8 cellular contexts compared by ENCODE assay signal in genomic region chr2:12169721-12170120, GRCh38.
DNase-seq lines count a peak whose midpoint lies in the region; ATAC-seq and TF ChIP-seq lines count a peak whose summit lies in the region.

No MANE protein-coding gene starts in this region.

- no peak overlapping the region for H3K4me3 ChIP-seq in mammary epithelial cell (replicated peaks in 1 of 3; ENCODE audit: insufficient read depth in 1 of 3, low read depth in 2 of 3, low read length in 3 of 3)
- no peak overlapping the region for H3K4me3 ChIP-seq in right lobe of liver
- H3K4me3 ChIP-seq in thymus (ENCODE audit: low read length), result no peak overlapping the region

- 56% methylated on average over 6 of the region's 6 CpGs for WGBS in mammary epithelial cell (ENCODE audit: low coverage, missing lambda C conversion rate)
- WGBS in right lobe of liver (ENCODE audit: insufficient coverage, low coverage, low lambda C conversion rate, missing lambda C conversion rate), result 30% methylated on average over 6 of the region's 6 CpGs
- WGBS in thymus, result 32% methylated on average over 6 of the region's 6 CpGs

- H3K36me3 ChIP-seq in mammary epithelial cell (ENCODE audit: insufficient read depth, low read length), result no peaks in the 10 kb centered on the region
- H3K36me3 ChIP-seq in right lobe of liver, result no peaks in the 10 kb centered on the region
- no peaks in the 10 kb centered on the region for H3K36me3 ChIP-seq in thymus (ENCODE audit: control insufficient read depth, insufficient read depth)

- H3K4me1 ChIP-seq in mammary epithelial cell (ENCODE audit: insufficient read depth, low read length), result peaks cover 6% of the 10 kb centered on the region
- H3K4me1 ChIP-seq in right lobe of liver, result no peaks in the 10 kb centered on the region
- peaks cover 4% of the 10 kb centered on the region for H3K4me1 ChIP-seq in thymus (ENCODE audit: control insufficient read depth, insufficient read depth, low read length)

- in situ Hi-C loops in mammary epithelial cell (cut with MboI; ENCODE audit: low sequenced_read_pairs in 2 of 2), result no loop called here

- dilution Hi-C loops in mammary epithelial cell (cut with HindIII; ENCODE audit: low sequenced_read_pairs), result no loop called here

- no peaks in the 10 kb centered on the region for H3K36me3 Mint-ChIP-seq in activated naive CD4-positive, alpha-beta T cell treated with anti-CD3 and anti-CD28 coated beads for 36 hours (ENCODE audit: low read depth)

- H3K79me2 ChIP-seq in mammary epithelial cell (ENCODE audit: insufficient read depth, low read length), result no peaks in the 10 kb centered on the region

- CTCF ChIA-PET in activated naive CD4-positive, alpha-beta T cell treated with anti-CD3 and anti-CD28 coated beads for 36 hours (lab: Charles Lee), result interaction anchor here (1.0 to 1.4 kb wide), 4 partner anchors 15 to 559 kb away, joined by 3 to 5 read pairs (median 3); partner anchors contain the start of gene TRIB2
- CTCF ChIA-PET in mammary epithelial cell (lab: Charles Lee; ENCODE audit: low non-redundant PET), result interaction anchor here (0.6 kb wide), 1 partner anchor 306 kb away, joined by 12 read pairs; no protein-coding TSS in a partner anchor

- H3K9me3 ChIP-seq in mammary epithelial cell (replicated peaks; ENCODE audit: insufficient read depth, low read length) (no peaks in the 10 kb centered on the region), right lobe of liver (no peaks in the 10 kb centered on the region), thymus (ENCODE audit: control insufficient read depth) (no peaks in the 10 kb centered on the region)

- H3K9ac ChIP-seq in mammary epithelial cell (ENCODE audit: insufficient read depth, low read length), result no peak overlapping the region

- peak; percentile 69 for DNase-seq in activated naive CD4-positive, alpha-beta T cell treated with anti-CD3 and anti-CD28 coated beads for 36 hours
- DNase-seq in activated naive CD4-positive, alpha-beta T cell (lab: John Stamatoyannopoulos, UW), result no peak
- DNase-seq in mammary epithelial cell (peak; percentile 12), right lobe of liver (peak in 1 of 3 donors; percentile 70), ureter (ENCODE audit: low spot score) (no peak), NCI-H1436 (lab: John Stamatoyannopoulos, UW) (no peak), RKO (ENCODE audit: low spot score) (no peak)

- no peak overlapping the region for H2AFZ ChIP-seq in mammary epithelial cell (ENCODE audit: low read depth, low read length)

- H3K27ac Mint-ChIP-seq in activated naive CD4-positive, alpha-beta T cell treated with anti-CD3 and anti-CD28 coated beads for 36 hours, result no peak overlapping the region

- H3K27me3 Mint-ChIP-seq in activated naive CD4-positive, alpha-beta T cell treated with anti-CD3 and anti-CD28 coated beads for 36 hours (ENCODE audit: low read depth), result no peaks in the 10 kb centered on the region

- H3K4me3 Mint-ChIP-seq in activated naive CD4-positive, alpha-beta T cell treated with anti-CD3 and anti-CD28 coated beads for 36 hours, result no peak overlapping the region

- TF ChIP-seq CTCF in mammary epithelial cell (conservative IDR thresholded peaks at IDR 0.05 in 1 of 2, IDR thresholded peaks at IDR 0.05 in 1 of 2; ENCODE audit: extremely low read depth in 1 of 2, insufficient read depth in 1 of 2, low read depth in 1 of 2, low read length in 2 of 2) (no peak), right lobe of liver (IDR thresholded peaks at IDR 0.05) (no peak)

- intact Hi-C loops in activated naive CD4-positive, alpha-beta T cell treated with anti-CD3 and anti-CD28 coated beads for 36 hours (cut with micrococcal nuclease), result loop anchor here (2.0 kb wide), 2 partner anchors 43 to 547 kb away; partner anchors contain the start of gene TRIB2
- intact Hi-C loops in mammary epithelial cell (cut with micrococcal nuclease) (loop anchor here (10.0 kb wide), 1 partner anchor 835 kb away; no protein-coding TSS in a partner anchor), right lobe of liver (cut with DNase I) (no loop called here)

- H3K9me3 Mint-ChIP-seq in activated naive CD4-positive, alpha-beta T cell treated with anti-CD3 and anti-CD28 coated beads for 36 hours, result no peaks in the 10 kb centered on the region

- H3K4me1 Mint-ChIP-seq in activated naive CD4-positive, alpha-beta T cell treated with anti-CD3 and anti-CD28 coated beads for 36 hours (ENCODE audit: low read depth), result peaks cover 42% of the 10 kb centered on the region

- no peaks in the 10 kb centered on the region for H4K20me1 ChIP-seq in mammary epithelial cell (ENCODE audit: insufficient read depth, low read length)

- no peak overlapping the region for H3K27ac ChIP-seq in mammary epithelial cell (ENCODE audit: insufficient read depth, low read depth, low read length)
- peak overlapping the region in 2 of 3 donors; percentile 40 to 62 for H3K27ac ChIP-seq in right lobe of liver
- peak overlapping the region; percentile 1 for H3K27ac ChIP-seq in thymus (ENCODE audit: low read depth)

- H3K4me2 ChIP-seq in mammary epithelial cell (ENCODE audit: insufficient read depth, low read depth, low read length), result no peak overlapping the region

- no peak for TF ChIP-seq POLR2A in right lobe of liver (IDR thresholded peaks at IDR 0.05)

- BruUV-seq in mammary epithelial cell (replicated peaks; lab: Mats Ljungman, UMichigan), result no TSS peak

- peak; percentile 56 to 81 (median 70) for ATAC-seq in right lobe of liver

- H3K27me3 ChIP-seq in mammary epithelial cell (ENCODE audit: insufficient read depth, low read length) (no peaks in the 10 kb centered on the region), right lobe of liver (no peaks in the 10 kb centered on the region), thymus (ENCODE audit: control insufficient read depth, insufficient read depth) (no peaks in the 10 kb centered on the region)

Comparison
In these comparisons a context has a peak if more than half of its experiments do, and no peak if none do; other contexts are left out.
1. DNase-seq: peak in activated naive CD4-positive, alpha-beta T cell treated with anti-CD3 and anti-CD28 coated beads for 36 hours (single experiment) and mammary epithelial cell (single experiment); none in activated naive CD4-positive, alpha-beta T cell (0 of 4), ureter (single experiment), NCI-H1436 (single experiment) and RKO (single experiment).
2. intact Hi-C loops: an anchor here in activated naive CD4-positive, alpha-beta T cell treated with anti-CD3 and anti-CD28 coated beads for 36 hours (2.0 kb wide) and mammary epithelial cell (10.0 kb wide); none called in right lobe of liver.